4 cellular contexts compared by ENCODE assay signal in the genomic region with DNA sequence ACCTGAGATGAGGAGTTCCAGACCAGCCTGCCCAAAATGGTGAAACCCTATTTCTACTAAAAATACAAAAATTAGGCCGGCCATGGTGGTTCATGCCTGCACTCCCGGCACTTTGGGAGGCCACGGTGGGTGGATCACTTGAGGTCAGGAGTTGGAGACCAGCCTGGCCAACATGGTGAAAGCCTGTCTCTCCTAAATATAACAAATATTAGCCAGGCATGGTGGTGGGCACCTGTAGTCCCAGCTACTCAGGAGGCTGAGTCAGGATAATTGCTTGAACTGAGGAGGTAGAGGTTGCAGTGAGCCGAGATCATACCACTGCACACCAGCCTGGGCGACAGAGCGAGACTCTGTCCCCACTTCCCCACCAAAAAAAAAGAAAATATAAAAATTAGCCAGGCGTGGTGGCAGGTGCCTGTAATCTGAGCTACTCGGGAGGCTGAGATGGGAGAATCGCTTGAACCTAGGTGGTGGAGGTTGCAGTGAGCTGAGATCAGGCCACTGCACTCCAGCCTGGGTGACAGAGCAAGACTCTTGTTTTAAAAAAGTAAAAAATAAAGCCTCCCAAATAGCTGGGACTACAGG. TPM values are rescaled to one million over a fixed set of nuclear protein-coding genes. Genes with fewer than 3 reads are reported as not detected.
"Had no signal": no experiment of that assay in that cellular context is flagged by ENCODE, and none has a peak within 500 bp of the region (broad histone marks: within the 10 kb centered on the region; RNA-seq: fewer than 3 reads in every experiment).

No MANE protein-coding gene starts in this region.

RNA-seq across cellular contexts. Expression of gene SERINC4, which starts 30.8 kb away (rescaled TPM):
- total RNA-seq: ascending aorta, dermis microvascular lymphatic vessel endothelial cell, glomerular endothelial cell, lower leg skin had no signal
